In genomic region chr1:150151291-150152181, GRCh38 we compare ENCODE assay signal across 8 cellular contexts. TPM values are rescaled to one million over a fixed set of nuclear protein-coding genes. Genes with fewer than 3 reads are reported as not detected.
DNase-seq lines count a peak whose midpoint lies in the region; ATAC-seq, FAIRE-seq and TF ChIP-seq lines count a peak whose summit lies in the region.

No MANE protein-coding gene starts in this region.

- TF ChIP-seq POLR2A in GM12892 (IDR thresholded peaks at IDR 0.05; ENCODE audit: low read depth, low read length) (peak; percentile 81), K562 (conservative IDR thresholded peaks at IDR 0.05) (no peak)

- peak overlapping the region; percentile 60 for H3K4me2 ChIP-seq in K562 (ENCODE audit: insufficient read depth, low read length)

- H2AFZ ChIP-seq in K562 (ENCODE audit: low read depth, low read length), result no peak overlapping the region

- FAIRE-seq in GM12892 (lab: Jason Lieb, UNC), result peak; percentile 89
- FAIRE-seq in K562 (lab: Jason Lieb, UNC), result no peak
- no peak for FAIRE-seq in urothelium cell line (lab: Jason Lieb, UNC)

- WGBS in K562 (ENCODE audit: insufficient coverage, low coverage, missing lambda C conversion rate), result 67% methylated on average over 15 of the region's 15 CpGs

- H3K9me3 ChIP-seq in K562 (replicated peaks; ENCODE audit: control insufficient read depth, insufficient read depth, low read depth, low read length), result no peaks in the 10 kb centered on the region
- H3K9me3 ChIP-seq in lower lobe of right lung, result no peaks in the 10 kb centered on the region

- no peaks in the 10 kb centered on the region for H3K27me3 ChIP-seq in K562 (ENCODE audit: control insufficient read depth in 2 of 2, insufficient read depth in 2 of 2, low read length in 2 of 2)
- no peaks in the 10 kb centered on the region for H3K27me3 ChIP-seq in lower lobe of right lung (ENCODE audit: low read depth)

- no peaks in the 10 kb centered on the region for H3K9me1 ChIP-seq in K562 (ENCODE audit: control insufficient read depth, insufficient read depth, low read length)

- no peak for TF ChIP-seq RAD21 in K562 (CRISPR knock-in tag; conservative IDR thresholded peaks at IDR 0.05 in 1 of 2, IDR thresholded peaks at IDR 0.05 in 1 of 2)

- peak overlapping the region; percentile 58 to 92; a peak in 2 of 4 replicates for H3K9ac ChIP-seq in K562 (ENCODE audit: insufficient read depth in 1 of 2, low read depth in 2 of 2, low read length in 2 of 2)

- in situ Hi-C loops in K562 (cut with MboI), result no loop called here

- intact Hi-C loops in K562 (cut with micrococcal nuclease), result no loop called here
- intact Hi-C loops in lower lobe of right lung (cut with DNase I), result no loop called here

- peak overlapping the region; percentile 53; the same call in 1 of the 2 replicates for H3K4me3 ChIP-seq in K562
- peak overlapping the region; percentile 74 for H3K4me3 ChIP-seq in lower lobe of right lung

- peaks cover 5% of the 10 kb centered on the region; the same call in 1 of the 3 replicates for H3K79me2 ChIP-seq in K562 (ENCODE audit: control insufficient read depth, insufficient read depth, low read length)

- H3K27ac ChIP-seq in K562 (ENCODE audit: extremely low read depth, low read depth, low read length) (no peak overlapping the region), lower lobe of right lung (peak overlapping the region; percentile 88)

- ATAC-seq in K562 (no peak), lower lobe of right lung (peak; percentile 35 to 40)

- POLR2A ChIA-PET in K562 (lab: Yijun Ruan, JAX), result interaction anchor here (0.7 to 5.3 kb wide), 4 partner anchors 10 to 264 kb away, joined by 3 to 57 read pairs (median 4); a partner anchor contains a TSS

- H3K36me3 ChIP-seq in K562 (ENCODE audit: control insufficient read depth, insufficient read depth, low read length) (peaks cover 6% of the 10 kb centered on the region; the same call in 1 of the 3 replicates), lower lobe of right lung (peaks cover 36% of the 10 kb centered on the region)

- CTCF ChIA-PET in K562 (lab: Yijun Ruan, JAX; ENCODE audit: low intra/inter-chr PET ratio), result no interaction called here

- no peak for TF ChIP-seq EP300 in K562 (IDR thresholded peaks at IDR 0.05; ENCODE audit: low read length)

- no peaks in the 10 kb centered on the region; the same call in 1 of the 2 replicates for H4K20me1 ChIP-seq in K562 (replicated peaks; ENCODE audit: control insufficient read depth, insufficient read depth, low read length)

- H3K4me1 ChIP-seq in K562 (replicated peaks in 1 of 2; ENCODE audit: control insufficient read depth in 2 of 2, insufficient read depth in 2 of 2, low read length in 2 of 2) (peaks cover 16 to 24% of the 10 kb centered on the region in 2 experiments; a peak in 4 of 5 replicates), lower lobe of right lung (peaks cover 41% of the 10 kb centered on the region)

- DNase-seq in GM12892 (ENCODE audit: insufficient read length) (no peak), T-helper 1 cell (peak; percentile 43 to 85 (median 58)), K562 (ENCODE audit: extremely low read depth in 1 of 4, low spot score in 3 of 4) (peak in 1 of 4 experiments; percentile 12), lower lobe of right lung (no peak), superior temporal gyrus (ENCODE audit: extremely low spot score) (no peak), SHP77 treated with DMSO at 0.1 percent for 48 hours (lab: John Stamatoyannopoulos, UW) (no peak), urothelium cell line (ENCODE audit: low spot score) (no peak)
- DNase-seq in stimulated activated CD8-positive, alpha-beta memory T cell treated with anti-CD3 and anti-CD28 coated beads, Interleukin-7, amount 100 ng/mL, for 4 hours (ENCODE audit: low read depth in 2 of 2), result peak; percentile 54 to 57

- BruUV-seq in K562 (replicated peaks; lab: Mats Ljungman, UMichigan), result TSS peak; percentile 38

- TF ChIP-seq CTCF in K562 (IDR thresholded peaks at IDR 0.05 in 2 of 3, conservative IDR thresholded peaks at IDR 0.05 in 1 of 3; ENCODE audit: insufficient read depth in 2 of 3, low read depth in 1 of 3, low read length in 3 of 3) (no peak), lower lobe of right lung (IDR thresholded peaks at IDR 0.05) (no peak)

TF ChIP-seq in K562, 482 proteins besides CTCF, POLR2A, EP300 and RAD21:
- TF ChIP-seq, protein P1, sequence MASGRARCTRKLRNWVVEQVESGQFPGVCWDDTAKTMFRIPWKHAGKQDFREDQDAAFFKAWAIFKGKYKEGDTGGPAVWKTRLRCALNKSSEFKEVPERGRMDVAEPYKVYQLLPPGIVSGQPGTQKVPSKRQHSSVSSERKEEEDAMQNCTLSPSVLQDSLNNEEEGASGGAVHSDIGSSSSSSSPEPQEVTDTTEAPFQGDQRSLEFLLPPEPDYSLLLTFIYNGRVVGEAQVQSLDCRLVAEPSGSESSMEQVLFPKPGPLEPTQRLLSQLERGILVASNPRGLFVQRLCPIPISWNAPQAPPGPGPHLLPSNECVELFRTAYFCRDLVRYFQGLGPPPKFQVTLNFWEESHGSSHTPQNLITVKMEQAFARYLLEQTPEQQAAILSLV (tag; IDR thresholded peaks at IDR 0.05), result no peak
- TF ChIP-seq CHD1 (IDR thresholded peaks at IDR 0.05; ENCODE audit: low read length) (peak; percentile 5), CBX8 (IDR thresholded peaks at IDR 0.05; ENCODE audit: borderline replicate concordance, extremely low read depth, low read depth, low read length, poor library complexity, severe bottlenecking) (no peak), ZBTB7A (IDR thresholded peaks at IDR 0.05; ENCODE audit: borderline replicate concordance, control insufficient read depth, low read depth, low read length) (peak; percentile 17; the same call in 1 of the 2 replicates), BCL6 (CRISPR knock-in tag; IDR thresholded peaks at IDR 0.05) (no peak)
- TF ChIP-seq, protein P2, sequence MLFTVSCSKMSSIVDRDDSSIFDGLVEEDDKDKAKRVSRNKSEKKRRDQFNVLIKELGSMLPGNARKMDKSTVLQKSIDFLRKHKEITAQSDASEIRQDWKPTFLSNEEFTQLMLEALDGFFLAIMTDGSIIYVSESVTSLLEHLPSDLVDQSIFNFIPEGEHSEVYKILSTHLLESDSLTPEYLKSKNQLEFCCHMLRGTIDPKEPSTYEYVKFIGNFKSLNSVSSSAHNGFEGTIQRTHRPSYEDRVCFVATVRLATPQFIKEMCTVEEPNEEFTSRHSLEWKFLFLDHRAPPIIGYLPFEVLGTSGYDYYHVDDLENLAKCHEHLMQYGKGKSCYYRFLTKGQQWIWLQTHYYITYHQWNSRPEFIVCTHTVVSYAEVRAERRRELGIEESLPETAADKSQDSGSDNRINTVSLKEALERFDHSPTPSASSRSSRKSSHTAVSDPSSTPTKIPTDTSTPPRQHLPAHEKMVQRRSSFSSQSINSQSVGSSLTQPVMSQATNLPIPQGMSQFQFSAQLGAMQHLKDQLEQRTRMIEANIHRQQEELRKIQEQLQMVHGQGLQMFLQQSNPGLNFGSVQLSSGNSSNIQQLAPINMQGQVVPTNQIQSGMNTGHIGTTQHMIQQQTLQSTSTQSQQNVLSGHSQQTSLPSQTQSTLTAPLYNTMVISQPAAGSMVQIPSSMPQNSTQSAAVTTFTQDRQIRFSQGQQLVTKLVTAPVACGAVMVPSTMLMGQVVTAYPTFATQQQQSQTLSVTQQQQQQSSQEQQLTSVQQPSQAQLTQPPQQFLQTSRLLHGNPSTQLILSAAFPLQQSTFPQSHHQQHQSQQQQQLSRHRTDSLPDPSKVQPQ (CRISPR knock-in tag; IDR thresholded peaks at IDR 0.05; ENCODE audit: borderline replicate concordance), result no peak

RNA-seq across cellular contexts. Expression of gene PLEKHO1, which starts 1.8 kb away (rescaled TPM):
- 70.9 TPM for polyA plus RNA-seq in GM12892 (2012; ENCODE audit: missing spikeins)
- 15.4 and 19.3 TPM in 2 replicates for total RNA-seq in K562 (2011; cell fraction: chromatin; rRNA removed; ENCODE audit: low replicate concordance)
- 8.4 and 10.0 TPM in 2 replicates for total RNA-seq in K562 (2011; cell fraction: nucleolus; rRNA removed)
- total RNA-seq in K562 (2011; cell fraction: nucleoplasm; rRNA removed), result 12.5 and 15.6 TPM in 2 replicates
- 13.3 and 16.2 TPM in 2 replicates for total RNA-seq in K562 (2014; rRNA removed)
- 6.8 and 6.9 TPM in 2 replicates for total RNA-seq in K562 (2014; rRNA removed; fragmentation: Illumina TruSeq; extraction: Trizol)
- total RNA-seq in K562 (2015; rRNA removed; fragmentation: Illumina TruSeq; extraction: Trizol), result 8.5 and 8.6 TPM in 2 replicates
- 9.7 and 11.1 TPM in 2 replicates for total RNA-seq in K562 (2021)
- 9.6 and 11.7 TPM in 2 replicates for polyA plus RNA-seq in K562 (2011; rRNA removed)
- polyA plus RNA-seq in K562 (2011; cell fraction: cytosol; rRNA removed), result 9.5 and 10.1 TPM in 2 replicates
- 15.3 and 20.6 TPM in 2 replicates for polyA plus RNA-seq in K562 (2011; cell fraction: nucleus; rRNA removed)
- 6.1 and 10.3 TPM in 2 replicates for polyA plus RNA-seq in K562 (2012)
- 9.9 and 10.3 TPM in 2 replicates for polyA plus RNA-seq in K562 (2014; fragmentation: Illumina TruSeq; extraction: Trizol)
- under 1 TPM; 0.39 to 0.52 TPM for polyA plus RNA-seq in K562 (2014; fragmentation: Nextera tagmentation; extraction: Ambion mirVana)
- 10.2 and 13.3 TPM in 2 replicates for polyA plus RNA-seq in K562 (2014; rRNA removed)
- 5.1 and 8.4 TPM in 2 replicates for polyA minus RNA-seq in K562 (2011; rRNA and poly(A)+ RNA removed)
- polyA minus RNA-seq in K562 (2011; cell fraction: cytosol; rRNA and poly(A)+ RNA removed), result 5.7 and 8.6 TPM in 2 replicates
- polyA minus RNA-seq in K562 (2011; cell fraction: nucleus; rRNA and poly(A)+ RNA removed), result 3.0 and 5.4 TPM in 2 replicates
- 41.6 TPM for total RNA-seq in lower lobe of right lung

Comparison
In these comparisons a context has a peak if more than half of its experiments do, and no peak if none do; other contexts are left out.
1. DNase-seq: peak in T-helper 1 cell (5 of 5) and stimulated activated CD8-positive, alpha-beta memory T cell treated with anti-CD3 and anti-CD28 coated beads, Interleukin-7, amount 100 ng/mL, for 4 hours (2 of 2); none in GM12892 (single experiment), lower lobe of right lung (single experiment), superior temporal gyrus (single experiment), SHP77 treated with DMSO at 0.1 percent for 48 hours (single experiment) and urothelium cell line (single experiment).